ENCODE assay signal across 25 cellular contexts in genomic region chr5:62509823-62510222, GRCh38.
"Had no signal": no experiment of that assay in that cellular context is flagged by ENCODE, and none has a peak within 500 bp of the region (broad histone marks: within the 10 kb centered on the region; RNA-seq: fewer than 3 reads in every experiment).

No MANE protein-coding gene starts in this region.

- H3K9me3 ChIP-seq: esophagus muscularis mucosa, gastrocnemius medialis, left lung, prostate gland, right atrium auricular region, sigmoid colon, stomach, thyroid gland had no signal

- DNase-seq: dermis blood vessel endothelial cell; effector memory CD4-positive, alpha-beta T cell; foreskin fibroblast; gastrocnemius medialis; head of caudate nucleus; kidney; left lung; mesendoderm; midbrain; naive thymus-derived CD8-positive, alpha-beta T cell; nephron progenitor cell; nucleus accumbens; sigmoid colon; stimulated activated CD4-positive, alpha-beta T cell treated with anti-CD3 and anti-CD28 coated beads, Interleukin-2, amount 100 ng/mL, for 24 hours; stimulated activated CD4-positive, alpha-beta T cell treated with anti-CD3 and anti-CD28 coated beads, Interleukin-4, amount 100 ng/mL, for 24 hours; stimulated activated naive CD4-positive, alpha-beta T cell treated with Interleukin-2 at 50 U/mL for 16 hours; stomach; thyroid gland; trophoblast cell had no signal

- H3K27ac ChIP-seq: coronary artery, esophagus muscularis mucosa, gastrocnemius medialis, hepatocyte, left lung, prostate gland, right atrium auricular region, sigmoid colon, stomach, thyroid gland had no signal

- H3K4me2 ChIP-seq: hepatocyte had no signal

- H3K36me3 ChIP-seq: prostate gland, right atrium auricular region had no signal

- H3K27me3 ChIP-seq: esophagus muscularis mucosa, gastrocnemius medialis, hepatocyte, left lung, right atrium auricular region, sigmoid colon, stomach, thyroid gland had no signal

- H3K4me3 ChIP-seq: coronary artery, esophagus muscularis mucosa, gastrocnemius medialis, hepatocyte, left lung, prostate gland, right atrium auricular region, sigmoid colon, stomach, thyroid gland had no signal

- H3K4me1 ChIP-seq: gastrocnemius medialis, left lung, prostate gland, sigmoid colon, stomach, thyroid gland had no signal

- H2AFZ ChIP-seq: hepatocyte had no signal

- ATAC-seq: gastrocnemius medialis; left lung; naive thymus-derived CD8-positive, alpha-beta T cell; stimulated activated effector memory CD8-positive, alpha-beta T cell treated with anti-CD3 and anti-CD28 coated beads, Interleukin-12 subunit alpha, Interleukin-12 subunit beta, amount 100 ng/mL, for 72 hours had no signal
